Comparison of ENCODE assay signal across 31 cellular contexts in genomic region chr2:30860003-30860402, GRCh38. TPM values are rescaled to one million over a fixed set of nuclear protein-coding genes. Genes with fewer than 3 reads are reported as not detected.
"Had no signal": no experiment of that assay in that cellular context is flagged by ENCODE, and none has a peak within 500 bp of the region (broad histone marks: within the 10 kb centered on the region; RNA-seq: fewer than 3 reads in every experiment).

No MANE protein-coding gene starts in this region.

- H3K27me3 ChIP-seq: brain microvascular endothelial cell, gastroesophageal sphincter, testis had no signal

- H3K4me3 ChIP-seq: gastroesophageal sphincter, lung, mucosa of descending colon, testis had no signal

- ATAC-seq: activated CD8-positive, alpha-beta T cell treated with anti-CD3 and anti-CD28 coated beads for 36 hours; activated T-cell treated with anti-CD3 and anti-CD28 coated beads, Interleukin-2, amount 50 U/mL, for 4 hours; activated T-helper 17 cell treated with anti-CD3 and anti-CD28 coated beads, Interleukin-2, amount 50 U/mL, for 72 hours; effector memory CD8-positive, alpha-beta T cell; gastroesophageal sphincter; mucosa of descending colon; right cardiac atrium had no signal

- H3K9me3 ChIP-seq: mucosa of descending colon, testis had no signal

- H3K36me3 ChIP-seq: brain microvascular endothelial cell, gastroesophageal sphincter had no signal

- FAIRE-seq: astrocyte, keratinocyte had no signal

- DNase-seq: activated B cell treated with CpG ODN at 0.5 μM for 24 hours; activated CD4-positive, alpha-beta T cell treated with anti-CD3 and anti-CD28 coated beads, Interleukin-2, amount 50 U/mL, for 1 hour; activated CD8-positive, alpha-beta T cell treated with anti-CD3 and anti-CD28 coated beads for 36 hours; activated gamma-delta T cell treated with Interleukin-2 at 50 U/mL for 16 hours; activated naive CD4-positive, alpha-beta T cell treated with anti-CD3 and anti-CD28 coated beads, Interleukin-2, amount 50 U/mL, for 16 hours; activated T-cell treated with anti-CD3 and anti-CD28 coated beads, Interleukin-2, amount 50 U/mL, for 4 hours; amniotic stem cell; brain microvascular endothelial cell; cortex of kidney; effector memory CD8-positive, alpha-beta T cell; erythroblast; hippocampal formation; mucosa of descending colon; naive B cell; nephron progenitor cell; nucleus accumbens; right cardiac atrium; stimulated activated CD4-positive, alpha-beta T cell treated with anti-CD3 and anti-CD28 coated beads, Interleukin-2, amount 100 ng/mL, for 48 hours; stimulated activated naive CD4-positive, alpha-beta T cell treated with Interleukin-2 at 50 U/mL for 16 hours; T-helper 2 cell; testis; trophoblast cell had no signal

RNA-seq across cellular contexts. Expression of gene CAPN13, which starts 52.8 kb away (rescaled TPM):
- total RNA-seq: activated B cell treated with CpG ODN at 0.5 μM for 24 hours; activated CD8-positive, alpha-beta T cell treated with anti-CD3 and anti-CD28 coated beads for 36 hours; activated T-helper 17 cell treated with anti-CD3 and anti-CD28 coated beads, Interleukin-2, amount 50 U/mL, for 72 hours; astrocyte; cardiac septum; chondrocyte; mesenteric fat pad; pulmonary artery endothelial cell; right cardiac atrium had no signal
- polyA plus RNA-seq: keratinocyte, right cardiac atrium had no signal
